10 cellular contexts compared by ENCODE assay signal in genomic region chr6:37860226-37860839, GRCh38. TPM values are rescaled to one million over a fixed set of nuclear protein-coding genes. Genes with fewer than 3 reads are reported as not detected.
DNase-seq lines count a peak whose midpoint lies in the region; ATAC-seq and TF ChIP-seq lines count a peak whose summit lies in the region.
"Had no signal": no experiment of that assay in that cellular context is flagged by ENCODE, and none has a peak within 500 bp of the region (broad histone marks: within the 10 kb centered on the region; RNA-seq: fewer than 3 reads in every experiment).

No MANE protein-coding gene starts in this region.

- no peak for ATAC-seq in HG02973 (IDR thresholded peaks at IDR 0.05; ENCODE audit: unreplicated experiment)
- ATAC-seq: T-cell had no signal

- no peak overlapping the region for H3K4me3 Mint-ChIP-seq in stimulated activated naive CD8-positive, alpha-beta T cell treated with anti-CD3 and anti-CD28 coated beads, Interleukin-15, Interleukin-2, amounts not matched to agents 100 ng/mL and 50 ng/mL, for 24 hours
- H3K4me3 Mint-ChIP-seq: memory B cell, T-cell had no signal

- no peaks in the 10 kb centered on the region for H3K27me3 Mint-ChIP-seq in stimulated activated naive CD8-positive, alpha-beta T cell treated with anti-CD3 and anti-CD28 coated beads, Interleukin-15, Interleukin-2, amounts not matched to agents 100 ng/mL and 50 ng/mL, for 24 hours
- H3K27me3 Mint-ChIP-seq: memory B cell, T-cell had no signal

- DNase-seq in CD1c-positive myeloid dendritic cell (ENCODE audit: extremely low spot score) (peak; percentile 60), GM13977 (ENCODE audit: low spot score) (no peak), SK-N-DZ (ENCODE audit: low spot score) (peak; percentile 39), fibroblast of the conjunctiva (ENCODE audit: low read depth) (peak; percentile 23)
- no peak for DNase-seq in activated T-cell treated with anti-CD3 and anti-CD28 coated beads, Interleukin-2, amount 50 U/mL, for 48 hours
- no peak for DNase-seq in activated naive CD4-positive, alpha-beta T cell treated with anti-CD3 and anti-CD28 coated beads, Interleukin-2, amount 50 U/mL, for 16 hours

- H3K27ac Mint-ChIP-seq in stimulated activated naive CD8-positive, alpha-beta T cell treated with anti-CD3 and anti-CD28 coated beads, Interleukin-15, Interleukin-2, amounts not matched to agents 100 ng/mL and 50 ng/mL, for 24 hours: peak overlapping the region; percentile 19
- H3K27ac Mint-ChIP-seq: memory B cell, T-cell had no signal

- no peaks in the 10 kb centered on the region for H3K9me3 Mint-ChIP-seq in stimulated activated naive CD8-positive, alpha-beta T cell treated with anti-CD3 and anti-CD28 coated beads, Interleukin-15, Interleukin-2, amounts not matched to agents 100 ng/mL and 50 ng/mL, for 24 hours
- H3K9me3 Mint-ChIP-seq: memory B cell, T-cell had no signal

- peak; percentile 55 for TF ChIP-seq CTCF in GM13977 (IDR thresholded peaks at IDR 0.05; ENCODE audit: extremely low read depth, insufficient read depth, missing control alignments)

- peaks cover 87% of the 10 kb centered on the region for H3K4me1 Mint-ChIP-seq in stimulated activated naive CD8-positive, alpha-beta T cell treated with anti-CD3 and anti-CD28 coated beads, Interleukin-15, Interleukin-2, amounts not matched to agents 100 ng/mL and 50 ng/mL, for 24 hours (ENCODE audit: low read depth)

- in situ Hi-C loops in GM13977 (cut with MboI; ENCODE audit: low pct_unique_long_range_greater_than_20kb, low sequenced_read_pairs, unreplicated experiment): no loop called here

- H3K36me3 Mint-ChIP-seq in stimulated activated naive CD8-positive, alpha-beta T cell treated with anti-CD3 and anti-CD28 coated beads, Interleukin-15, Interleukin-2, amounts not matched to agents 100 ng/mL and 50 ng/mL, for 24 hours (ENCODE audit: low read depth): peaks cover 20% of the 10 kb centered on the region

RNA-seq across cellular contexts. Expression of gene ZFAND3, which starts 40.8 kb away (rescaled TPM):
- 13.4 and 14.8 TPM in 2 replicates for polyA plus RNA-seq in SK-N-DZ (2014; cell fraction: cytosol; rRNA removed)
- 8.4 and 18.4 TPM in 2 replicates for polyA plus RNA-seq in SK-N-DZ (2014; cell fraction: nucleus; rRNA removed)

Comparison
In these comparisons a context has a peak if more than half of its experiments do, and no peak if none do; other contexts are left out.
1. DNase-seq: peak in CD1c-positive myeloid dendritic cell (single experiment), SK-N-DZ (single experiment) and fibroblast of the conjunctiva (single experiment); none in GM13977 (single experiment), activated T-cell treated with anti-CD3 and anti-CD28 coated beads, Interleukin-2, amount 50 U/mL, for 48 hours (0 of 2) and activated naive CD4-positive, alpha-beta T cell treated with anti-CD3 and anti-CD28 coated beads, Interleukin-2, amount 50 U/mL, for 16 hours (single experiment).